ENCODE assay signal across 16 cellular contexts in the genomic region with DNA sequence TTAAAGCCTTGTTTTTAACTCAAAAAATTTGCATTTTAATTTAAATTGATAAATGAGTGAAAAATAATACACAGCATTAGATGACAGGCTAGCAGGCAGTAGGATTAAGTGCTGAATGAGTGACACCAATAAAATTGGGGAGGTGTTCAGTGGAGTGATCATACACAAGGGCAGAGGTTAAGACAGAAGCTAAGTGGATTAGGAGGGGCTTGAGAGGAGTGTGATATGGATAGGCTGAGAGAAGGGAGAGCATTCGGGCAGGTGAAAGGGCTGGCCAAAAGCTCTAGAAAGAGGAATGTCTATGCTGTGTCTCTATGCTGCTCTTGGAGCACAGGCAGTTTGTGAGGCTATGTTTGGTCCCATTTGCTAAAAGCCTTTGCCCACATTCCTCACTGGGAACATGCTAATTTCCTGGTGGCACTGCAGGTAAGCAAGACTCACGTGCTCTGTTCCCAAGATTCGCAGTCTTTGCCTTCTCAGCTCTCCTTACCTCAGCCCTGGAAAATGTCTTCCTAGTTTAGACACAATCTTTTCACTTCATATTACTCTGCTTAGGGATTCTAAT. TPM values are rescaled to one million over a fixed set of nuclear protein-coding genes. Genes with fewer than 3 reads are reported as not detected.
"Had no signal": no experiment of that assay in that cellular context is flagged by ENCODE, and none has a peak within 500 bp of the region (broad histone marks: within the 10 kb centered on the region; RNA-seq: fewer than 3 reads in every experiment).

No MANE protein-coding gene starts in this region.

- H3K9me3 Mint-ChIP-seq: nephron progenitor cell had no signal

- H3K79me2 ChIP-seq: hepatocyte had no signal

- FAIRE-seq: pancreas had no signal

- ATAC-seq: left lung, pancreas had no signal

- H3K36me3 Mint-ChIP-seq: activated naive CD8-positive, alpha-beta T cell had no signal

- H2AFZ ChIP-seq: hepatocyte had no signal

- H3K9me3 ChIP-seq: left lung, pancreas, thyroid gland, uterus had no signal

- H3K4me3 Mint-ChIP-seq: activated naive CD8-positive, alpha-beta T cell; nephron progenitor cell had no signal

- H3K27me3 ChIP-seq: hepatocyte, left lung, pancreas, thyroid gland, uterus had no signal

- H3K27ac ChIP-seq: hepatocyte, left lung, pancreas, thyroid gland, uterus had no signal

- H3K4me2 ChIP-seq: hepatocyte had no signal

- H3K4me3 ChIP-seq: hepatocyte, left lung, pancreas, skin epidermis, thyroid gland, uterus had no signal

- DNase-seq: activated CD4-positive, alpha-beta T cell treated with anti-CD3 and anti-CD28 coated beads, Interleukin-2, amount 50 U/mL, for 4 hours; activated effector memory CD4-positive, alpha-beta T cell treated with Interleukin-2 at 50 U/mL for 16 hours; activated T-cell treated with anti-CD3 and anti-CD28 coated beads, Interleukin-2, amount 50 U/mL, for 1 hour; cerebellar nuclear complex; dermis blood vessel endothelial cell; erythroblast; left lung; nephron progenitor cell; pancreas; retina; thyroid gland; uterus had no signal

- H3K36me3 ChIP-seq: left lung, pancreas, thyroid gland, uterus had no signal

- H3K4me1 Mint-ChIP-seq: nephron progenitor cell had no signal

- H3K4me1 ChIP-seq: left lung, pancreas, thyroid gland, uterus had no signal

- H3K27ac Mint-ChIP-seq: activated naive CD8-positive, alpha-beta T cell; nephron progenitor cell had no signal

RNA-seq across cellular contexts. Expression of gene CCSER1, which starts 52.8 kb away (rescaled TPM):
- total RNA-seq: T-helper 2 cell treated with Interferon-gamma antibody and Interleukin-4, amounts not matched to agents 100 ng/mL and 5 ng/mL, for 36 hours had no signal
